In genomic region chr10:11823122-11823988, GRCh38 we compare ENCODE assay signal across 8 cellular contexts. TPM values are rescaled to one million over a fixed set of nuclear protein-coding genes. Genes with fewer than 3 reads are reported as not detected.
DNase-seq lines count a peak whose midpoint lies in the region; ATAC-seq and TF ChIP-seq lines count a peak whose summit lies in the region.

TSS of gene PROSER2 (plus strand) at chr10:11823356. CDS start at chr10:11852078, 28,722 bp downstream.

- ATAC-seq in effector memory CD8-positive, alpha-beta T cell (replicated peaks), result peak; percentile 88
- ATAC-seq in HG03139 (IDR thresholded peaks at IDR 0.05; ENCODE audit: unreplicated experiment), result no peak
- no peak for ATAC-seq in HG02642 (IDR thresholded peaks at IDR 0.05; ENCODE audit: poor library complexity, unreplicated experiment)

- H3K4me1 ChIP-seq in mesodermal cell (ENCODE audit: control insufficient read depth, insufficient read depth, low read length, poor library complexity, severe bottlenecking) (peaks cover 11% of the 10 kb centered on the region), stomach smooth muscle (ENCODE audit: control insufficient read depth, insufficient read depth, low read length) (peaks cover 9% of the 10 kb centered on the region)

- no peaks in the 10 kb centered on the region for H3K9me3 ChIP-seq in mesodermal cell (ENCODE audit: control insufficient read depth, low read length)
- H3K9me3 ChIP-seq in stomach smooth muscle (ENCODE audit: control insufficient read depth in 2 of 2, low read length in 2 of 2), result no peaks in the 10 kb centered on the region

- H3K4me3 ChIP-seq in mesodermal cell (ENCODE audit: extremely low read depth, insufficient read depth, low read length, poor library complexity, severe bottlenecking), result peak within 1 kb of the TSS; percentile 86
- peak within 1 kb of the TSS; percentile 9 to 62 for H3K4me3 ChIP-seq in stomach smooth muscle (ENCODE audit: low read length in 2 of 2)

- in situ Hi-C loops in GM13976 (cut with MboI; ENCODE audit: low sequenced_read_pairs, unreplicated experiment), result no loop called here

- H3K4me1 Mint-ChIP-seq in IgD-negative memory B cell, result peaks cover 9 to 18% (median 14%) of the 10 kb centered on the region in 3 donors
- peaks cover 3 to 4% of the 10 kb centered on the region in 2 donors for H3K4me1 Mint-ChIP-seq in effector memory CD8-positive, alpha-beta T cell (ENCODE audit: low read depth in 2 of 2)

- TF ChIP-seq CTCF in GM13976 (IDR thresholded peaks at IDR 0.05; ENCODE audit: borderline replicate concordance, control extremely low read depth, extremely low read depth, insufficient read depth, missing control alignments), result no peak

- H3K9ac ChIP-seq in stomach smooth muscle (ENCODE audit: low read length in 2 of 2), result no peak within 1 kb of the TSS

- peaks cover 13 to 28% of the 10 kb centered on the region in 2 donors for H3K27me3 ChIP-seq in stomach smooth muscle (ENCODE audit: control insufficient read depth in 1 of 2, insufficient read depth in 2 of 2, low read length in 2 of 2)

- DNase-seq in GM13976 (ENCODE audit: low spot score), result peak; percentile 60
- DNase-seq in activated CD4-positive, alpha-beta T cell treated with anti-CD3 and anti-CD28 coated beads for 1 hour, result peak; percentile 31
- DNase-seq in effector memory CD8-positive, alpha-beta T cell, result peak in 2 of 3 experiments; percentile 20 to 30

- no peaks in the 10 kb centered on the region for H3K9me3 Mint-ChIP-seq in IgD-negative memory B cell
- H3K9me3 Mint-ChIP-seq in effector memory CD8-positive, alpha-beta T cell, result no peaks in the 10 kb centered on the region

- H3K4me3 Mint-ChIP-seq in IgD-negative memory B cell, result peak within 1 kb of the TSS; percentile 57 to 80 (median 66)
- H3K4me3 Mint-ChIP-seq in effector memory CD8-positive, alpha-beta T cell, result peak within 1 kb of the TSS; percentile 40 to 66

- no peak within 1 kb of the TSS for H3K27ac Mint-ChIP-seq in IgD-negative memory B cell
- H3K27ac Mint-ChIP-seq in effector memory CD8-positive, alpha-beta T cell, result no peak within 1 kb of the TSS

- 1 to 3% methylated on average over 74 to 89 of the region's 114 CpGs for WGBS in mesodermal cell (ENCODE audit: insufficient coverage in 2 of 2), 2 experiments

- no peak within 1 kb of the TSS for H3K27ac ChIP-seq in mesodermal cell (ENCODE audit: low read depth, low read length, severe bottlenecking)
- no peak within 1 kb of the TSS for H3K27ac ChIP-seq in stomach smooth muscle (ENCODE audit: low read length)

- H3K36me3 ChIP-seq in mesodermal cell (ENCODE audit: control insufficient read depth, insufficient read depth, low read length), result no peaks in the 10 kb centered on the region
- no peaks in the 10 kb centered on the region for H3K36me3 ChIP-seq in stomach smooth muscle (ENCODE audit: control insufficient read depth in 2 of 2, insufficient read depth in 2 of 2, low read length in 2 of 2)

- peaks cover 8% of the 10 kb centered on the region for H3K36me3 Mint-ChIP-seq in IgD-negative memory B cell
- no peaks in the 10 kb centered on the region for H3K36me3 Mint-ChIP-seq in effector memory CD8-positive, alpha-beta T cell (ENCODE audit: insufficient read depth)

- peaks cover 27% of the 10 kb centered on the region for H3K27me3 Mint-ChIP-seq in IgD-negative memory B cell
- peaks cover 62 to 63% of the 10 kb centered on the region in 2 donors for H3K27me3 Mint-ChIP-seq in effector memory CD8-positive, alpha-beta T cell

RNA-seq across cellular contexts. Expression of gene PROSER2, which starts in this region (rescaled TPM):
- not detected for polyA plus RNA-seq in IgD-negative memory B cell
- polyA plus RNA-seq in mesodermal cell (2013, experiment 1 of 2), result 3.1 TPM
- 4.4 TPM for polyA plus RNA-seq in mesodermal cell (2013, experiment 2 of 2)
